Comparison of ENCODE assay signal across 1 cellular context in the genomic region with DNA sequence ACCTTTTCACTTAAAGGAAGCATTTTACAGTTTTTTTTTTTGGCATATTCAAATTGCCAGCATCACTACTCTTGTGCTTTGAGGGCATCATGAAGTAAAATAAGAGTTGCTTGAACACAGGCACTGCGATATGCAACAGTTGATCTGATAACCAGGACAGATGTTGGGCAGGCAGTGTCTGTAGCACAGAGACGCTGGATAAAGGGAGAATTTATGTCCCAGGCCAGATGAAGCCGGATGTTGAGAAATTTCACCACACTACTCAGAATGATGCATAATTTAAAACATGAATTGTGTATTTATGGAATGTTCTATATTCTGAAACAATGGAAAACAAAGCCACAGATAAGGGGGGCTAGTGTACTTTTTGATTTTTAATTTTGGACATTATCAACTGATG.
A peak's percentile ranks its signal among the peaks of the same experiment; 100 is the strongest.
TF ChIP-seq lines count a peak whose summit lies in the region.

No MANE protein-coding gene starts in this region.

TF ChIP-seq in SK-N-SH, 30 proteins besides CTCF, POLR2A, EP300 and RAD21 (continued from another document):
- TF ChIP-seq, protein P1, sequence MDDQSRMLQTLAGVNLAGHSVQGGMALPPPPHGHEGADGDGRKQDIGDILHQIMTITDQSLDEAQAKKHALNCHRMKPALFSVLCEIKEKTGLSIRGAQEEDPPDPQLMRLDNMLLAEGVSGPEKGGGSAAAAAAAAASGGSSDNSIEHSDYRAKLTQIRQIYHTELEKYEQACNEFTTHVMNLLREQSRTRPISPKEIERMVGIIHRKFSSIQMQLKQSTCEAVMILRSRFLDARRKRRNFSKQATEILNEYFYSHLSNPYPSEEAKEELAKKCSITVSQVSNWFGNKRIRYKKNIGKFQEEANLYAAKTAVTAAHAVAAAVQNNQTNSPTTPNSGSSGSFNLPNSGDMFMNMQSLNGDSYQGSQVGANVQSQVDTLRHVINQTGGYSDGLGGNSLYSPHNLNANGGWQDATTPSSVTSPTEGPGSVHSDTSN (IDR thresholded peaks at IDR 0.05), result peak; percentile 22; the same call in 1 of the 2 replicates
- TF ChIP-seq SIN3A (IDR thresholded peaks at IDR 0.05; ENCODE audit: borderline replicate concordance, low read depth, low read length), result no peak
- peak; percentile 69 for TF ChIP-seq CHD2 (IDR thresholded peaks at IDR 0.05; ENCODE audit: low read length, partially characterized antibody)
- no peak for TF ChIP-seq RXRA (IDR thresholded peaks at IDR 0.05; ENCODE audit: borderline replicate concordance, low read depth)
- TF ChIP-seq POLR2AphosphoS5 (IDR thresholded peaks at IDR 0.05; ENCODE audit: low read depth, low read length), result no peak
- TF ChIP-seq FOXM1 (IDR thresholded peaks at IDR 0.05; ENCODE audit: low read depth), result no peak
- 0 out of 2 replicates have a peak, but pooled peaks have one; percentile 33 for TF ChIP-seq FOXJ3 (CRISPR knock-in tag; IDR thresholded peaks at IDR 0.05)
- TF ChIP-seq MEF2A (IDR thresholded peaks at IDR 0.05; ENCODE audit: borderline replicate concordance, low read depth), result no peak
TF ChIP-seq in SK-N-SH: peak in this region for 6.
